Comparison of ENCODE assay signal across 19 cellular contexts in the genomic region with DNA sequence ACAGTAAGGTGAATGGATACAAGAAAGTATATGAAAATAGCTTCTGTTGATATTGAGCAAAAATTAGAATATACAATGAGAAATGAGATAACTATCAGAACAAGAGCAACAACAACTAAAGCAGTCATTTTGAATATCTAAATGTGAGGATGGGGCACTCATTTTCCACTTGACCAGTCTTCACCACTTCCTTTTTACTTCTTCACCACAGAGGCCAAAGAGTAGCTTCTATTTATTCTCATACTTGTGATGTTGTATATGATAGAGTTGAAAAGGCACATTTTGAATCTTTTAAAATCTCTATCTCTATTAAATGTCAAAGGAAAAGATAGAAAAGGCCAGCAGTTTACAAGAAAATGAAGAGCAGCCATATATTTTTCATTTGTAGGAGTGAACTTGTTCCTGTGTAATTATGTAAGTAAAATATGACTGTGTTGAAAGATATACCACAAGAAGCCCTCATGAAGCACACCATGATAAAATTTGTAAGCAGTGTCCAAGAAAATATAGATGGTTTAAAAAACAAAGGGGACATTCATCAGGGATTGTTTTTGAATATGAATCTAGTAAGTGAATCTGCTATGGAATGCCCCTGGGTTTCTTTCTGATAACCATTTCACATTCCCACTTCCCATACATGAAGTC. TPM values are rescaled to one million over a fixed set of nuclear protein-coding genes. Genes with fewer than 3 reads are reported as not detected.
DNase-seq lines count a peak whose midpoint lies in the region; ATAC-seq and TF ChIP-seq lines count a peak whose summit lies in the region.
"Had no signal": no experiment of that assay in that cellular context is flagged by ENCODE, and none has a peak within 500 bp of the region (broad histone marks: within the 10 kb centered on the region; RNA-seq: fewer than 3 reads in every experiment).

No MANE protein-coding gene starts in this region.

- H3K36me3 ChIP-seq in breast epithelium (no peaks in the 10 kb centered on the region), colonic mucosa (no peaks in the 10 kb centered on the region)
- H3K36me3 ChIP-seq: left ventricle myocardium inferior, tibial nerve had no signal

- no peak for TF ChIP-seq POLR2A in breast epithelium (IDR thresholded peaks at IDR 0.05)

- no peak overlapping the region for H3K9ac ChIP-seq in colonic mucosa (ENCODE audit: low read depth in 2 of 2, low read length in 2 of 2)

- DNase-seq in SKM-1 (lab: John Stamatoyannopoulos, UW; ENCODE audit: unreplicated experiment): peak; percentile 12
- no peak for DNase-seq in breast epithelium (ENCODE audit: low spot score in 2 of 2)
- DNase-seq in NCI-H128 (lab: John Stamatoyannopoulos, UW; ENCODE audit: unreplicated experiment): no peak
- no peak for DNase-seq in colonic mucosa
- DNase-seq: activated CD4-positive, alpha-beta T cell treated with anti-CD3 and anti-CD28 coated beads for 48 hours; activated T-cell treated with anti-CD3 and anti-CD28 coated beads, Interleukin-2, amount 50 U/mL, for 1 hour; left ventricle myocardium inferior; NCI-H1092 treated with DMSO at 0.1 percent for 48 hours; stimulated activated CD4-positive, alpha-beta T cell treated with anti-CD3 and anti-CD28 coated beads, Interleukin-1b, Interleukin-23, amount 100 ng/mL, for 48 hours; T-helper 17 cell had no signal

- no peaks in the 10 kb centered on the region for H3K27me3 ChIP-seq in breast epithelium
- H3K27me3 ChIP-seq in colonic mucosa: no peaks in the 10 kb centered on the region
- H3K27me3 ChIP-seq: tibial nerve had no signal

- no peaks in the 10 kb centered on the region for H3K9me3 ChIP-seq in breast epithelium
- H3K9me3 ChIP-seq in colonic mucosa: no peaks in the 10 kb centered on the region
- H3K9me3 ChIP-seq: left ventricle myocardium inferior, tibial nerve had no signal

- H3K4me3 ChIP-seq in breast epithelium: no peak overlapping the region
- no peak overlapping the region for H3K4me3 ChIP-seq in colonic mucosa
- H3K4me3 ChIP-seq: left ventricle myocardium inferior, tibial nerve had no signal

- no peak for TF ChIP-seq CTCF in breast epithelium (IDR thresholded peaks at IDR 0.05)
- no peak for TF ChIP-seq CTCF in colonic mucosa (IDR thresholded peaks at IDR 0.05)

- ATAC-seq in GM18517 (IDR thresholded peaks at IDR 0.05; ENCODE audit: unreplicated experiment) (peak; percentile 45), GM21423 (IDR thresholded peaks at IDR 0.05; ENCODE audit: unreplicated experiment) (peak; percentile 81), HG03097 (IDR thresholded peaks at IDR 0.05; ENCODE audit: low FRiP score, unreplicated experiment) (peak; percentile 74), HG02571 (IDR thresholded peaks at IDR 0.05; ENCODE audit: unreplicated experiment) (no peak)
- ATAC-seq: esophagus mucosa, HepG2, T-helper 17 cell had no signal

- H3K4me1 ChIP-seq in breast epithelium (no peaks in the 10 kb centered on the region), colonic mucosa (no peaks in the 10 kb centered on the region)
- H3K4me1 ChIP-seq: left ventricle myocardium inferior, tibial nerve had no signal

- intact Hi-C loops in breast epithelium (cut with DNase I; ENCODE audit: low total_unique reads): no loop called here
- intact Hi-C loops in colonic mucosa (cut with DNase I): no loop called here

- H3K27ac ChIP-seq in breast epithelium: no peak overlapping the region
- H3K27ac ChIP-seq in colonic mucosa: no peak overlapping the region
- H3K27ac ChIP-seq: left ventricle myocardium inferior, tibial nerve had no signal

RNA-seq across cellular contexts. Expression of a gene that starts 39.2 kb away (rescaled TPM):
- total RNA-seq in breast epithelium (under 1 TPM in 2 of 3 donors, not detected in 1; 0.29 to 0.98 TPM), colonic mucosa (1 to 10 TPM in 1 of 2 donors, under 1 TPM in 1; 0.80 to 1.1 TPM)
- total RNA-seq: esophagus mucosa, HepG2, pulmonary artery endothelial cell, RPMI7951, T-helper 17 cell had no signal
